1 cellular context compared by ENCODE assay signal in genomic region chr3:141737828-141738635, GRCh38.
TF ChIP-seq lines count a peak whose summit lies in the region.

RNF7 (plus strand) TSS chr3:141738298; CDS start chr3:141738342, 44 bp downstream.

TF ChIP-seq in K562, 482 proteins besides CTCF, POLR2A, EP300 and RAD21 (continued from another document and continues in another):
- TF ChIP-seq ZNF318 (IDR thresholded peaks at IDR 0.05; ENCODE audit: borderline replicate concordance in 1 of 2, low read depth in 1 of 2) (no peak), CBX2 (IDR thresholded peaks at IDR 0.05; ENCODE audit: insufficient read depth, low read length, poor library complexity, severe bottlenecking) (no peak), ETS1 (conservative IDR thresholded peaks at IDR 0.05; ENCODE audit: control insufficient read depth, low read depth, low read length) (no peak; the same call in 1 of the 2 replicates), SMAD2 (IDR thresholded peaks at IDR 0.05; ENCODE audit: low read depth, low read length) (no peak), ETS2 (tag; IDR thresholded peaks at IDR 0.05; ENCODE audit: borderline replicate concordance, poor library complexity, severe bottlenecking) (no peak), NONO (IDR thresholded peaks at IDR 0.05; ENCODE audit: low read depth in 2 of 2, low read length in 1 of 2) (peak in 1 of 2 experiments; percentile 80; a peak in 2 of 4 replicates), ZBTB12 (CRISPR knock-in tag; IDR thresholded peaks at IDR 0.05) (peak; percentile 96), MBD2 (IDR thresholded peaks at IDR 0.05; ENCODE audit: borderline replicate concordance, low read depth) (peak; percentile 34; the same call in 1 of the 2 replicates), ZNF121 (CRISPR knock-in tag; conservative IDR thresholded peaks at IDR 0.05) (no peak), U2AF2 (optimal IDR thresholded peaks at IDR 0.05; ENCODE audit: low read depth, low read length) (no peak), CEBPZ (IDR thresholded peaks at IDR 0.05; ENCODE audit: borderline replicate concordance, low read depth, low read length) (no peak), ARID2 (IDR thresholded peaks at IDR 0.05) (no peak), ZBED1 (IDR thresholded peaks at IDR 0.05) (no peak), RBM39 (optimal IDR thresholded peaks at IDR 0.05; ENCODE audit: low read depth, low read length) (no peak), ZBTB1 (CRISPR knock-in tag; IDR thresholded peaks at IDR 0.05; ENCODE audit: borderline replicate concordance, low read depth) (no peak), HCFC1 (IDR thresholded peaks at IDR 0.05; ENCODE audit: low read depth, low read length) (peak; percentile 73), SRSF7 (optimal IDR thresholded peaks at IDR 0.05; ENCODE audit: low read depth, low read length) (no peak), ZNF239 (CRISPR knock-in tag; IDR thresholded peaks at IDR 0.05) (no peak), MXD1 (CRISPR knock-in tag; IDR thresholded peaks at IDR 0.05; ENCODE audit: borderline replicate concordance, poor library complexity, severe bottlenecking) (peak; percentile 60), ZNF134 (CRISPR knock-in tag; conservative IDR thresholded peaks at IDR 0.05) (no peak), WHSC1 (IDR thresholded peaks at IDR 0.05; ENCODE audit: low read length) (no peak), KDM1A (IDR thresholded peaks at IDR 0.05) (peak; percentile 75 to 79), ZNF316 (IDR thresholded peaks at IDR 0.05) (no peak), MLLT1 (IDR thresholded peaks at IDR 0.05) (0 out of 4 replicates have a peak, but pooled peaks of 1 of the 2 experiments have one; percentile 33), BRF2 (IDR thresholded peaks at IDR 0.05; ENCODE audit: borderline replicate concordance, insufficient read depth, insufficient read length) (no peak), POLR3G (IDR thresholded peaks at IDR 0.05; ENCODE audit: extremely low read depth, insufficient read length, insufficient replicate concordance) (no peak), STAT5B (CRISPR knock-in tag; IDR thresholded peaks at IDR 0.05) (no peak), ZBTB7A (IDR thresholded peaks at IDR 0.05; ENCODE audit: borderline replicate concordance, control insufficient read depth, low read depth, low read length) (peak; percentile 29; the same call in 1 of the 2 replicates), MNT (conservative IDR thresholded peaks at IDR 0.05) (peak; percentile 84 to 89), TBL1XR1 (IDR thresholded peaks at IDR 0.05; ENCODE audit: low read length in 2 of 2) (peak in 1 of 2 experiments; percentile 74; a peak in 2 of 4 replicates), PATZ1 (CRISPR knock-in tag; IDR thresholded peaks at IDR 0.05; ENCODE audit: borderline replicate concordance) (no peak), ARHGAP35 (IDR thresholded peaks at IDR 0.05; ENCODE audit: partially characterized antibody) (no peak), HMG20B (CRISPR knock-in tag; IDR thresholded peaks at IDR 0.05) (no peak), RFX7 (CRISPR knock-in tag; IDR thresholded peaks at IDR 0.05) (no peak), ZNF24 (IDR thresholded peaks at IDR 0.05) (peak; percentile 68), SMC3 (conservative IDR thresholded peaks at IDR 0.05; ENCODE audit: insufficient read depth, low read depth, low read length) (peak; percentile 80), ETV1 (tag; conservative IDR thresholded peaks at IDR 0.05; ENCODE audit: low read depth) (no peak), ZNF75A (CRISPR knock-in tag; IDR thresholded peaks at IDR 0.05) (no peak)
